22 cellular contexts compared by ENCODE assay signal in genomic region chr15:98706986-98707385, GRCh38.
"Had no signal": no experiment of that assay in that cellular context is flagged by ENCODE, and none has a peak within 500 bp of the region (broad histone marks: within the 10 kb centered on the region; RNA-seq: fewer than 3 reads in every experiment).

No MANE protein-coding gene starts in this region.

- H3K9me3 Mint-ChIP-seq: endodermal cell had no signal

- H3K4me3 ChIP-seq: coronary artery, dorsolateral prefrontal cortex, esophagus squamous epithelium, gastrocnemius medialis, heart right ventricle, left lung, lower lobe of right lung, mucosa of descending colon had no signal

- H3K27me3 ChIP-seq: dorsolateral prefrontal cortex, esophagus squamous epithelium, gastrocnemius medialis, heart right ventricle, left lung had no signal

- H3K4me3 Mint-ChIP-seq: endodermal cell, mesothelial cell of epicardium, naive B cell had no signal

- ATAC-seq: esophagus mucosa, gastrocnemius medialis, left cardiac atrium, left lung, lower lobe of right lung, mucosa of descending colon had no signal

- H3K27ac ChIP-seq: coronary artery, dorsolateral prefrontal cortex, epithelial cell of prostate, esophagus squamous epithelium, gastrocnemius medialis, left lung, lower lobe of right lung had no signal

- H3K9me3 ChIP-seq: gastrocnemius medialis, left lung, mucosa of descending colon had no signal

- H3K27me3 Mint-ChIP-seq: naive B cell had no signal

- H3K27ac Mint-ChIP-seq: endodermal cell, mesothelial cell of epicardium had no signal

- DNase-seq: dermis blood vessel endothelial cell; dorsolateral prefrontal cortex; effector CD4-positive, alpha-beta T cell; effector memory CD4-positive, alpha-beta T cell; endodermal cell; erythroblast; esophagus squamous epithelium; foreskin fibroblast; foreskin melanocyte; gastrocnemius medialis; heart right ventricle; hippocampal formation; left cardiac atrium; left lung; lower lobe of right lung; mesenchymal stem cell; mucosa of descending colon; naive B cell had no signal
